Comparison of ENCODE assay signal across 8 cellular contexts in the genomic region with DNA sequence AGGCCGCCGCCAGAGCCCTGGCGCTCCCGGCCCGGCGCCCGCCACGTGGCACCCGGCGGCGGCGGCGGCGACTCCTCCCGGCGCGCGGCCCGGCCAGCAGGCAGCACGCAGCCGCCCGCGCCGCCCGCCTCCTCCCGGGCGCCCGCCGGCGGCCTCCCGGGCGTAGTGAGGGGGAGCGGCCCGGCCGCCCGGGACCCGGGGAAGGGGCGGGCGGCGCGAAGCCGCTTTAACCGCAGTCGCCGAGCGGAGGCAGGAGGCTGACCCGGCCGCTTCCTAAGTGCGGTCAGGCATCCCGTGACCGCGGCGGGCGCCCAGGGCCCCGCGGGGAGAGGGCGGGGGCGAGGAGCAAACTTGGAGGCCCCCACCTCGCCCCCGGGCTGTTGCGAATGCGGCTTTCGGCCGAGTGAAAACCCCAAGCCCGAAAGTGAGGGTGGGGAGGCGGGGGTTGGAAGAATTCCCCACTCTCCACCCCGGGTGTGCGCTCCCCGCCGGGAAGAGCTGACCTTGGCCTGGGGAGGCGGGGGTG. TPM values are rescaled to one million over a fixed set of nuclear protein-coding genes. Genes with fewer than 3 reads are reported as not detected.
DNase-seq lines count a peak whose midpoint lies in the region; ATAC-seq and TF ChIP-seq lines count a peak whose summit lies in the region.

No MANE protein-coding gene starts in this region.

- peak in 4 of 10 experiments; percentile 5 to 39 (median 24) for DNase-seq in CD4-positive, alpha-beta T cell
- DNase-seq in HL-60 (ENCODE audit: low read depth in 1 of 2, low spot score in 1 of 2) (peak; percentile 52 to 83), T-helper 22 cell (ENCODE audit: low read depth) (peak; percentile 32), cardiac fibroblast (ENCODE audit: low read depth in 2 of 2) (no peak), islet precursor cell (peak; percentile 94), SKM-1 treated with dmso at 0.1 percent for 144 hours (lab: John Stamatoyannopoulos, UW; ENCODE audit: unreplicated experiment) (no peak)
- peak; percentile 26 to 59 for DNase-seq in stimulated activated CD4-positive, alpha-beta T cell treated with anti-CD3 and anti-CD28 coated beads, Interleukin-12 subunit alpha, Interleukin-12 subunit beta, amount 100 ng/mL, for 24 hours (ENCODE audit: low read depth in 2 of 2)

- H3K9me3 ChIP-seq in CD4-positive, alpha-beta T cell (ENCODE audit: control insufficient read depth, low read length): no peaks in the 10 kb centered on the region

- intact Hi-C loops in CD4-positive, alpha-beta T cell (cut with DNase I, micrococcal nuclease): loop anchor here in 1 of 2 experiments (10.0 kb wide), 1 partner anchor 159 kb away; no protein-coding TSS in a partner anchor

- peak; percentile 2 for ATAC-seq in CD4-positive, alpha-beta T cell (ENCODE audit: poor library complexity)
- peak; percentile 14 for ATAC-seq in GM21360 (IDR thresholded peaks at IDR 0.05; ENCODE audit: unreplicated experiment)

- TF ChIP-seq CTCF in CD4-positive, alpha-beta T cell (IDR thresholded peaks at IDR 0.05): no peak
- TF ChIP-seq CTCF in HL-60 (IDR thresholded peaks at IDR 0.05; ENCODE audit: insufficient read depth, low read length): no peak
- TF ChIP-seq CTCF in cardiac fibroblast (IDR thresholded peaks at IDR 0.05; ENCODE audit: low read depth, low read length): no peak

- peak overlapping the region; percentile 60 for H3K4me3 ChIP-seq in HL-60 (replicated peaks; ENCODE audit: insufficient read depth, low read length)
- H3K4me3 ChIP-seq in cardiac fibroblast (replicated peaks in 1 of 2; ENCODE audit: low read depth in 2 of 2, low read length in 2 of 2): peak overlapping the region; percentile 47 to 59

- peaks cover 56% of the 10 kb centered on the region for H3K4me1 Mint-ChIP-seq in CD4-positive, alpha-beta T cell (ENCODE audit: low read depth)

- H3K27me3 ChIP-seq in CD4-positive, alpha-beta T cell (ENCODE audit: control insufficient read depth, insufficient read depth, low read length): peaks cover 56% of the 10 kb centered on the region
- peaks cover 2% of the 10 kb centered on the region for H3K27me3 ChIP-seq in HL-60 (ENCODE audit: insufficient read depth, poor library complexity, severe bottlenecking)

- POLR2A ChIA-PET in CD4-positive, alpha-beta T cell (lab: Charles Lee): interaction anchor here (1.2 kb wide), 1 partner anchor 63 kb away, joined by 3 read pairs; no protein-coding TSS in a partner anchor

- H3K4me3 Mint-ChIP-seq in CD4-positive, alpha-beta T cell: no peak overlapping the region

- no peak overlapping the region for H3K27ac Mint-ChIP-seq in CD4-positive, alpha-beta T cell

- peaks cover 57% of the 10 kb centered on the region for H3K27me3 Mint-ChIP-seq in CD4-positive, alpha-beta T cell

- no peaks in the 10 kb centered on the region for H3K9me3 Mint-ChIP-seq in CD4-positive, alpha-beta T cell

- H3K27ac ChIP-seq in CD4-positive, alpha-beta T cell (ENCODE audit: low read depth, low read length): peak overlapping the region; percentile 26
- H3K27ac ChIP-seq in HL-60 (replicated peaks): peak overlapping the region; percentile 67

- CTCF ChIA-PET in CD4-positive, alpha-beta T cell (lab: Charles Lee): no interaction called here

- peaks cover 10% of the 10 kb centered on the region for H3K36me3 Mint-ChIP-seq in CD4-positive, alpha-beta T cell (ENCODE audit: low read depth)

RNA-seq across cellular contexts. Expression of a gene that starts 1.7 kb away (rescaled TPM):
- total RNA-seq in CD4-positive, alpha-beta T cell: 1 to 10 TPM in 1 of 2 experiments, under 1 TPM in 1; 0.89 to 1.5 TPM

Comparison
In these comparisons a context has a peak if more than half of its experiments do, and no peak if none do; other contexts are left out.
1. DNase-seq: peak in HL-60 (2 of 2), T-helper 22 cell (single experiment), islet precursor cell (single experiment) and stimulated activated CD4-positive, alpha-beta T cell treated with anti-CD3 and anti-CD28 coated beads, Interleukin-12 subunit alpha, Interleukin-12 subunit beta, amount 100 ng/mL, for 24 hours (2 of 2); none in cardiac fibroblast (0 of 2) and SKM-1 treated with dmso at 0.1 percent for 144 hours (single experiment).